In genomic region chr9:8769153-8769552, GRCh38 we compare ENCODE assay signal across 18 cellular contexts.
"Had no signal": no experiment of that assay in that cellular context is flagged by ENCODE, and none has a peak within 500 bp of the region (broad histone marks: within the 10 kb centered on the region; RNA-seq: fewer than 3 reads in every experiment).

No MANE protein-coding gene starts in this region.

- H3K36me3 ChIP-seq: esophagus muscularis mucosa, gastroesophageal sphincter, heart right ventricle, sigmoid colon, thoracic aorta, upper lobe of right lung had no signal

- DNase-seq: activated CD4-positive, alpha-beta T cell treated with anti-CD3 and anti-CD28 coated beads for 36 hours; activated CD4-positive, alpha-beta T cell treated with anti-CD3 and anti-CD28 coated beads, Interleukin-2, amount 50 U/mL, for 48 hours; activated gamma-delta T cell treated with Interleukin-2 at 50 U/mL for 16 hours; activated naive CD8-positive, alpha-beta T cell treated with anti-CD3 and anti-CD28 coated beads for 36 hours; amniotic stem cell; effector CD4-positive, alpha-beta T cell; heart right ventricle; kidney glomerular epithelial cell; mesenchymal stem cell; mucosa of descending colon; naive B cell; sigmoid colon; stimulated activated CD4-positive, alpha-beta T cell treated with anti-CD3 and anti-CD28 coated beads, Interleukin-4, amount 100 ng/mL, for 4 hours; upper lobe of right lung had no signal

- H3K27me3 Mint-ChIP-seq: activated CD4-positive, alpha-beta T cell treated with anti-CD3 and anti-CD28 coated beads for 36 hours; activated naive CD8-positive, alpha-beta T cell treated with anti-CD3 and anti-CD28 coated beads for 36 hours; naive B cell; stimulated activated memory B cell treated with anti-CD40 and anti-IgM and Interleukin-4, amounts not matched to agents 10 μg/mL and 1 μg/mL and 100 μg/mL, for 72 hours had no signal

- H3K4me1 Mint-ChIP-seq: activated CD4-positive, alpha-beta T cell treated with anti-CD3 and anti-CD28 coated beads for 36 hours; activated naive CD8-positive, alpha-beta T cell treated with anti-CD3 and anti-CD28 coated beads for 36 hours; naive B cell; stimulated activated memory B cell treated with anti-CD40 and anti-IgM and Interleukin-4, amounts not matched to agents 10 μg/mL and 1 μg/mL and 100 μg/mL, for 72 hours had no signal

- H3K27ac ChIP-seq: esophagus muscularis mucosa, gastroesophageal sphincter, heart right ventricle, sigmoid colon, thoracic aorta, upper lobe of right lung had no signal

- H3K4me3 ChIP-seq: esophagus muscularis mucosa, gastroesophageal sphincter, heart right ventricle, mucosa of descending colon, sigmoid colon, thoracic aorta, upper lobe of right lung had no signal

- ATAC-seq: activated CD4-positive, alpha-beta T cell treated with anti-CD3 and anti-CD28 coated beads for 36 hours; gastroesophageal sphincter; heart right ventricle; stimulated activated memory B cell treated with anti-CD40 and anti-IgM and Interleukin-4, amounts not matched to agents 10 μg/mL and 1 μg/mL and 100 μg/mL, for 72 hours; upper lobe of right lung had no signal

- H3K9me3 ChIP-seq: esophagus muscularis mucosa, gastroesophageal sphincter, heart right ventricle, mucosa of descending colon, sigmoid colon, thoracic aorta, upper lobe of right lung had no signal

- H3K4me3 Mint-ChIP-seq: activated CD4-positive, alpha-beta T cell treated with anti-CD3 and anti-CD28 coated beads for 36 hours; activated naive CD8-positive, alpha-beta T cell treated with anti-CD3 and anti-CD28 coated beads for 36 hours; naive B cell; stimulated activated memory B cell treated with anti-CD40 and anti-IgM and Interleukin-4, amounts not matched to agents 10 μg/mL and 1 μg/mL and 100 μg/mL, for 72 hours had no signal

- H3K27me3 ChIP-seq: esophagus muscularis mucosa, gastroesophageal sphincter, heart right ventricle, sigmoid colon, upper lobe of right lung had no signal

- H3K9me3 Mint-ChIP-seq: activated naive CD8-positive, alpha-beta T cell treated with anti-CD3 and anti-CD28 coated beads for 36 hours; naive B cell had no signal

- H3K36me3 Mint-ChIP-seq: activated naive CD8-positive, alpha-beta T cell treated with anti-CD3 and anti-CD28 coated beads for 36 hours; naive B cell; stimulated activated memory B cell treated with anti-CD40 and anti-IgM and Interleukin-4, amounts not matched to agents 10 μg/mL and 1 μg/mL and 100 μg/mL, for 72 hours had no signal

- H3K27ac Mint-ChIP-seq: activated CD4-positive, alpha-beta T cell treated with anti-CD3 and anti-CD28 coated beads for 36 hours; activated naive CD8-positive, alpha-beta T cell treated with anti-CD3 and anti-CD28 coated beads for 36 hours; naive B cell; stimulated activated memory B cell treated with anti-CD40 and anti-IgM and Interleukin-4, amounts not matched to agents 10 μg/mL and 1 μg/mL and 100 μg/mL, for 72 hours had no signal

- H3K4me1 ChIP-seq: esophagus muscularis mucosa, gastroesophageal sphincter, heart right ventricle, sigmoid colon, upper lobe of right lung had no signal
